In the genomic region with DNA sequence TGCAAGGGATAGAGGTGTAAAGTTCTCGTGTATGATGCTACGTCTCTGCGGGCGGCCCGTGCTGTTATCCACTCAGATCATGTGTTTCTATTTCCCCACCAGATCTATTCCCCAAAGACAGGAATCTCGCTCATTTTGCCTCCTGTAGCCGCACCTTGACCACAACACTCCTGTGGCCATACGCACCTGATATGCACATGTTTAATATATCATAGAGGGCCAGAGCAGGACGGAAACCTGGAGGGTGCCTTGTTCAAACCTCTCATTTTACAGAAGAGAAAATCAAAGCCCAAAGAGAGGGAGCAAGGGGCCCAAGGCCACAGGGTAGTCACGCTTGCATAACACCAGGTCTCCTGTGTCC, we compare ENCODE assay signal across 39 cellular contexts. TPM values are rescaled to one million over a fixed set of nuclear protein-coding genes. Genes with fewer than 3 reads are reported as not detected.
"Had no signal": no experiment of that assay in that cellular context is flagged by ENCODE, and none has a peak within 500 bp of the region (broad histone marks: within the 10 kb centered on the region; RNA-seq: fewer than 3 reads in every experiment).

No MANE protein-coding gene starts in this region.

- H3K9me3 Mint-ChIP-seq: activated B cell treated with CpG ODN at 0.5 μM for 24 hours; activated CD4-positive, alpha-beta T cell treated with anti-CD3 and anti-CD28 coated beads, Interleukin-2, amount 10 ng/mL, durations not matched to agents 24 days and 14 days; activated CD8-positive, alpha-beta T cell treated with anti-CD3 and anti-CD28 coated beads for 36 hours; activated naive CD4-positive, alpha-beta T cell treated with anti-CD3 and anti-CD28 coated beads for 36 hours; activated naive CD4-positive, alpha-beta T cell treated with anti-CD3 and anti-CD28 coated beads, Interleukin-2, amount 50 U/mL, for 72 hours; activated naive CD8-positive, alpha-beta T cell treated with anti-CD3 and anti-CD28 coated beads for 36 hours; activated T-cell treated with anti-CD3 and anti-CD28 coated beads, Interleukin-2, amount 50 U/mL, for 4 hours; activated T-helper 1 cell treated with anti-CD3 and anti-CD28 coated beads, Interleukin-12 subunit alpha, Interleukin-12 subunit beta, Interleukin-2, Interleukin-4 antibody, amounts not matched to agents 30 ng/mL and 10 ng/mL and 1 ng/mL, durations not matched to agents 14 hours and 24 hours and 36 hours; activated T-helper 17 cell treated with anti-CD3 and anti-CD28 coated beads, Interleukin-2, amount 50 U/mL, for 72 hours; central memory CD8-positive, alpha-beta T cell; T-helper 1 cell treated with Interleukin-12 subunit alpha and Interleukin-12 subunit beta and Interleukin-4 antibody, amounts not matched to agents 30 μg/mL and 1 μg/mL, for 36 hours; T-helper 2 cell treated with Interferon-gamma antibody and Interleukin-4, amounts not matched to agents 5 μg/mL and 100 μg/mL, for 36 hours had no signal

- H3K4me3 ChIP-seq: adrenal gland, body of pancreas, breast epithelium had no signal

- H3K36me3 Mint-ChIP-seq: activated CD4-positive, alpha-beta memory T cell treated with anti-CD3 and anti-CD28 coated beads for 36 hours; activated naive CD4-positive, alpha-beta T cell treated with anti-CD3 and anti-CD28 coated beads, Interleukin-2, amount 50 U/mL, for 72 hours; activated naive CD8-positive, alpha-beta T cell treated with anti-CD3 and anti-CD28 coated beads for 36 hours had no signal

- H3K27ac Mint-ChIP-seq: activated B cell treated with CpG ODN at 0.5 μM for 24 hours; activated CD4-positive, alpha-beta memory T cell treated with anti-CD3 and anti-CD28 coated beads for 36 hours; activated CD4-positive, alpha-beta T cell treated with anti-CD3 and anti-CD28 coated beads, Interleukin-2, amount 10 ng/mL, durations not matched to agents 24 days and 14 days; activated CD8-positive, alpha-beta T cell treated with anti-CD3 and anti-CD28 coated beads for 36 hours; activated naive CD4-positive, alpha-beta T cell treated with anti-CD3 and anti-CD28 coated beads for 36 hours; activated naive CD8-positive, alpha-beta T cell treated with anti-CD3 and anti-CD28 coated beads for 36 hours; activated T-cell treated with anti-CD3 and anti-CD28 coated beads, Interleukin-2, amount 50 U/mL, for 72 hours; activated T-helper 1 cell treated with anti-CD3 and anti-CD28 coated beads, Interleukin-12 subunit alpha, Interleukin-12 subunit beta, Interleukin-2, Interleukin-4 antibody, amounts not matched to agents 30 ng/mL and 10 ng/mL and 1 ng/mL, durations not matched to agents 14 hours and 24 hours and 36 hours; activated T-helper 17 cell treated with anti-CD3 and anti-CD28 coated beads, Interleukin-2, amount 50 U/mL, for 72 hours; T-helper 1 cell treated with Interleukin-12 subunit alpha and Interleukin-12 subunit beta and Interleukin-4 antibody, amounts not matched to agents 30 μg/mL and 1 μg/mL, for 36 hours; T-helper 2 cell treated with Interferon-gamma antibody and Interleukin-4, amounts not matched to agents 5 μg/mL and 100 μg/mL, for 36 hours had no signal

- H3K9me3 ChIP-seq: adrenal gland, body of pancreas had no signal

- H3K4me1 ChIP-seq: adrenal gland, body of pancreas, breast epithelium had no signal

- H3K27ac ChIP-seq: adrenal gland, body of pancreas, brain microvascular endothelial cell, breast epithelium, VCaP had no signal

- H3K4me3 Mint-ChIP-seq: activated B cell treated with CpG ODN at 0.5 μM for 24 hours; activated CD4-positive, alpha-beta memory T cell treated with anti-CD3 and anti-CD28 coated beads for 36 hours; activated CD4-positive, alpha-beta T cell treated with anti-CD3 and anti-CD28 coated beads, Interleukin-2, amount 10 ng/mL, durations not matched to agents 24 days and 14 days; activated CD8-positive, alpha-beta T cell treated with anti-CD3 and anti-CD28 coated beads for 36 hours; activated naive CD4-positive, alpha-beta T cell treated with anti-CD3 and anti-CD28 coated beads for 36 hours; activated naive CD8-positive, alpha-beta T cell treated with anti-CD3 and anti-CD28 coated beads for 36 hours; activated T-cell treated with anti-CD3 and anti-CD28 coated beads, Interleukin-2, amount 50 U/mL, for 4 hours; activated T-cell treated with anti-CD3 and anti-CD28 coated beads, Interleukin-2, amount 50 U/mL, for 72 hours; activated T-helper 1 cell treated with anti-CD3 and anti-CD28 coated beads, Interleukin-12 subunit alpha, Interleukin-12 subunit beta, Interleukin-2, Interleukin-4 antibody, amounts not matched to agents 30 ng/mL and 10 ng/mL and 1 ng/mL, durations not matched to agents 14 hours and 24 hours and 36 hours; activated T-helper 17 cell treated with anti-CD3 and anti-CD28 coated beads, Interleukin-2, amount 50 U/mL, for 72 hours; central memory CD8-positive, alpha-beta T cell; T-helper 1 cell treated with Interleukin-12 subunit alpha and Interleukin-12 subunit beta and Interleukin-4 antibody, amounts not matched to agents 30 μg/mL and 1 μg/mL, for 36 hours; T-helper 2 cell treated with Interferon-gamma antibody and Interleukin-4, amounts not matched to agents 5 μg/mL and 100 μg/mL, for 36 hours had no signal

- H3K4me1 Mint-ChIP-seq: activated naive CD8-positive, alpha-beta T cell treated with anti-CD3 and anti-CD28 coated beads for 36 hours; central memory CD8-positive, alpha-beta T cell had no signal

- H3K36me3 ChIP-seq: adrenal gland, brain microvascular endothelial cell, breast epithelium had no signal

- H3K27me3 ChIP-seq: body of pancreas, brain microvascular endothelial cell, breast epithelium had no signal

- DNase-seq: activated B cell treated with CpG ODN at 0.5 μM for 24 hours; activated CD4-positive, alpha-beta memory T cell treated with anti-CD3 and anti-CD28 coated beads for 36 hours; activated CD4-positive, alpha-beta T cell treated with anti-CD3 and anti-CD28 coated beads for 4 hours; activated CD4-positive, alpha-beta T cell treated with anti-CD3 and anti-CD28 coated beads, Interleukin-2, amount 10 ng/mL, durations not matched to agents 24 days and 14 days; activated CD4-positive, alpha-beta T cell treated with anti-CD3 and anti-CD28 coated beads, Interleukin-2, amount 50 U/mL, for 1 hour; activated CD4-positive, alpha-beta T cell treated with anti-CD3 and anti-CD28 coated beads, Interleukin-2, amount 50 U/mL, for 4 hours; activated CD4-positive, CD25-positive, alpha-beta regulatory T cell treated with anti-CD3 and anti-CD28 coated beads, Interleukin-2, amount 50 U/mL, for 72 hours; activated CD8-positive, alpha-beta memory T cell treated with anti-CD3 and anti-CD28 coated beads, Interleukin-2, amount 50 U/mL, for 4 hours; activated CD8-positive, alpha-beta T cell treated with anti-CD3 and anti-CD28 coated beads for 36 hours; activated effector memory CD4-positive, alpha-beta T cell treated with anti-CD3 and anti-CD28 coated beads, Interleukin-2, amount 50 U/mL, for 16 hours; activated gamma-delta T cell treated with Interleukin-2 at 50 U/mL for 16 hours; activated naive CD4-positive, alpha-beta T cell; activated naive CD4-positive, alpha-beta T cell treated with anti-CD3 and anti-CD28 coated beads for 36 hours; activated naive CD4-positive, alpha-beta T cell treated with anti-CD3 and anti-CD28 coated beads, Interleukin-2, amount 50 U/mL, for 16 hours; activated naive CD8-positive, alpha-beta T cell treated with anti-CD3 and anti-CD28 coated beads for 36 hours; activated T-cell treated with anti-CD3 and anti-CD28 coated beads for 4 hours; activated T-cell treated with anti-CD3 and anti-CD28 coated beads, Interleukin-2, amount 50 U/mL, for 1 hour; activated T-cell treated with anti-CD3 and anti-CD28 coated beads, Interleukin-2, amount 50 U/mL, for 4 hours; activated T-cell treated with anti-CD3 and anti-CD28 coated beads, Interleukin-2, amount 50 U/mL, for 72 hours; amniotic stem cell; aorta; body of pancreas; brain microvascular endothelial cell; cerebellar nuclear complex; T-helper 2 cell; T-helper 9 cell had no signal

- ATAC-seq: activated CD8-positive, alpha-beta T cell treated with anti-CD3 and anti-CD28 coated beads for 36 hours; activated naive CD4-positive, alpha-beta T cell treated with anti-CD3 and anti-CD28 coated beads, Interleukin-2, amount 50 U/mL, for 72 hours; activated T-cell treated with anti-CD3 and anti-CD28 coated beads, Interleukin-2, amount 50 U/mL, for 4 hours; activated T-cell treated with anti-CD3 and anti-CD28 coated beads, Interleukin-2, amount 50 U/mL, for 72 hours; activated T-helper 17 cell treated with anti-CD3 and anti-CD28 coated beads, Interleukin-2, amount 50 U/mL, for 72 hours; body of pancreas had no signal

- FAIRE-seq: astrocyte, TTC549 had no signal

RNA-seq across cellular contexts. Expression of a gene that starts 37.6 kb away (rescaled TPM):
- total RNA-seq: activated B cell treated with CpG ODN at 0.5 μM for 24 hours; activated CD4-positive, alpha-beta memory T cell treated with anti-CD3 and anti-CD28 coated beads for 36 hours; activated CD4-positive, alpha-beta T cell treated with anti-CD3 and anti-CD28 coated beads, Interleukin-2, amount 10 ng/mL, durations not matched to agents 24 days and 14 days; activated CD8-positive, alpha-beta memory T cell treated with anti-CD3 and anti-CD28 coated beads for 36 hours; activated CD8-positive, alpha-beta T cell treated with anti-CD3 and anti-CD28 coated beads for 36 hours; activated naive CD4-positive, alpha-beta T cell treated with anti-CD3 and anti-CD28 coated beads for 36 hours; activated naive CD4-positive, alpha-beta T cell treated with anti-CD3 and anti-CD28 coated beads, Interleukin-2, amount 50 U/mL, for 72 hours; activated naive CD8-positive, alpha-beta T cell treated with anti-CD3 and anti-CD28 coated beads for 36 hours; activated T-cell treated with anti-CD3 and anti-CD28 coated beads, Interleukin-2, amount 50 U/mL, for 4 hours; activated T-cell treated with anti-CD3 and anti-CD28 coated beads, Interleukin-2, amount 50 U/mL, for 72 hours; activated T-helper 1 cell treated with anti-CD3 and anti-CD28 coated beads, Interleukin-12 subunit alpha, Interleukin-12 subunit beta, Interleukin-2, Interleukin-4 antibody, amounts not matched to agents 30 ng/mL and 10 ng/mL and 1 ng/mL, durations not matched to agents 14 hours and 24 hours and 36 hours; activated T-helper 17 cell treated with anti-CD3 and anti-CD28 coated beads, Interleukin-2, amount 50 U/mL, for 72 hours; adrenal gland; aorta; astrocyte; body of pancreas; breast epithelium; chondrocyte had no signal
- polyA plus RNA-seq: adrenal gland, aorta had no signal
